Comparison of ENCODE assay signal across 8 cellular contexts in genomic region chr1:109391626-109392025, GRCh38. TPM values are rescaled to one million over a fixed set of nuclear protein-coding genes. Genes with fewer than 3 reads are reported as not detected.
DNase-seq lines count a peak whose midpoint lies in the region; ATAC-seq and TF ChIP-seq lines count a peak whose summit lies in the region.

No MANE protein-coding gene starts in this region.

- H3K27ac ChIP-seq in adrenal gland (peak overlapping the region in 4 of 5 donors; percentile 54 to 86 (median 79)), gastrocnemius medialis (peak overlapping the region; percentile 83 to 97 (median 90))

- H3K9me3 ChIP-seq in adrenal gland (replicated peaks in 1 of 3) (no peaks in the 10 kb centered on the region), gastrocnemius medialis (no peaks in the 10 kb centered on the region)

- H3K27me3 ChIP-seq in adrenal gland (no peaks in the 10 kb centered on the region), gastrocnemius medialis (no peaks in the 10 kb centered on the region)

- peaks cover 31 to 75% of the 10 kb centered on the region in 2 donors for H3K4me1 ChIP-seq in adrenal gland (replicated peaks in 1 of 2)
- H3K4me1 ChIP-seq in gastrocnemius medialis: peaks cover 75 to 96% of the 10 kb centered on the region in 2 donors

- intact Hi-C loops in adrenal gland (cut with DNase I) (no loop called here), gastrocnemius medialis (cut with DNase I; ENCODE audit: low total_unique reads) (loop anchor here (2.0 to 10.0 kb wide), 2 partner anchors 21 to 287 kb away; no protein-coding TSS in a partner anchor)

- no peaks in the 10 kb centered on the region for H3K36me3 ChIP-seq in adrenal gland (replicated peaks in 1 of 2)
- H3K36me3 ChIP-seq in gastrocnemius medialis: no peaks in the 10 kb centered on the region

- in situ Hi-C loops in gastrocnemius medialis (cut with MboI; ENCODE audit: low sequenced_read_pairs in 4 of 4): loop anchor here in 1 of 4 donors (10.0 kb wide), 1 partner anchor 107 kb away; the partner anchor contains the start of gene PSRC1

- TF ChIP-seq POLR2A in adrenal gland (IDR thresholded peaks at IDR 0.05) (no peak), gastrocnemius medialis (IDR thresholded peaks at IDR 0.05) (no peak)

- ATAC-seq in GM18907 (IDR thresholded peaks at IDR 0.05; ENCODE audit: unreplicated experiment): peak; percentile 81
- ATAC-seq in HG02884 (IDR thresholded peaks at IDR 0.05; ENCODE audit: unreplicated experiment): peak; percentile 91
- no peak for ATAC-seq in gastrocnemius medialis

- DNase-seq in adrenal gland: no peak
- DNase-seq in gastrocnemius medialis: no peak
- no peak for DNase-seq in activated effector memory CD4-positive, alpha-beta T cell treated with anti-CD3 and anti-CD28 coated beads, Interleukin-2, amount 50 U/mL, for 16 hours
- DNase-seq in stimulated activated CD4-positive, alpha-beta T cell treated with anti-CD3 and anti-CD28 coated beads, Interleukin-4, amount 100 ng/mL, for 4 hours: no peak
- DNase-seq in middle frontal gyrus (ENCODE audit: extremely low spot score, low spot score): no peak
- DNase-seq in activated CD4-positive, CD25-positive, alpha-beta regulatory T cell treated with anti-CD3 and anti-CD28 coated beads, Interleukin-2, amount 50 U/mL, for 72 hours: no peak

- H3K4me3 ChIP-seq in adrenal gland: peak overlapping the region in 1 of 4 donors; percentile 12
- peak overlapping the region; percentile 29 to 68 (median 40) for H3K4me3 ChIP-seq in gastrocnemius medialis

- TF ChIP-seq CTCF in adrenal gland (IDR thresholded peaks at IDR 0.05) (no peak), gastrocnemius medialis (IDR thresholded peaks at IDR 0.05 in 4 of 5, conservative IDR thresholded peaks at IDR 0.05 in 1 of 5) (no peak)

RNA-seq across cellular contexts. Expression of gene SORT1, which starts 6.1 kb away (rescaled TPM):
- total RNA-seq in adrenal gland (10 to 100 TPM; 27.3 to 56.8 (median 42.2) TPM), gastrocnemius medialis (100 to 1,000 TPM in 3 of 4 donors, 10 to 100 TPM in 1; 93.7 to 226 (median 190) TPM)
- polyA plus RNA-seq in adrenal gland: 10 to 100 TPM; 13.4 to 14.6 (median 14.2) TPM

RNA-seq across cellular contexts. Expression of gene PSMA5, which starts 34.6 kb away (rescaled TPM):
- 100 to 1,000 TPM in 1 of 8 donors, 10 to 100 TPM in 7; 22.8 to 142 (median 63.4) TPM for total RNA-seq in adrenal gland
- 100 to 1,000 TPM in 1 of 3 donors, 10 to 100 TPM in 2; 26.3 to 108 (median 40.1) TPM for polyA plus RNA-seq in adrenal gland
- total RNA-seq in gastrocnemius medialis: 10 to 100 TPM; 63.5 to 82.5 (median 78.2) TPM

Comparison
In these comparisons a context has a peak if more than half of its experiments do, and no peak if none do; other contexts are left out.
1. ATAC-seq: peak in GM18907 (single experiment) and HG02884 (single experiment); none in gastrocnemius medialis (0 of 2).